In the genomic region with DNA sequence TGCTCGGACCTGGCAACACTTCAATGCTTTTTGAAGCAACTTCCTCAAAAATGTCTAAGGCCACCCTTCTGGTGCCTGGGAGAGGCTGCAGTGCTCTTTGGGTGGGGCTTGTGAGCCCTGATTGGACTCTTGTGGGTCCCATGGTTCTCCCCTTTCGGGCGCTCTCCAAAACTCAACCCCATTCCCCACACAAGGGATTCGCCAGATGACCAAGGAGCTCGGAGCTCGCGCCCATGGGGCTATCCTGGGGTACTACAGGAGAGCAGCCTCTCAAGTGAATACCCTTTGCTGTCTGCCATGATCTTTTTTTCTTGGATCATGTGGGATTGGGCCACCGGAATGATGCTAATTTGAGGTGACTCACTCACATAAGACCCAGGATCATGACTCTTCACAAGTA, we compare ENCODE assay signal across 16 cellular contexts. TPM values are rescaled to one million over a fixed set of nuclear protein-coding genes. Genes with fewer than 3 reads are reported as not detected.
DNase-seq lines count a peak whose midpoint lies in the region; ATAC-seq and TF ChIP-seq lines count a peak whose summit lies in the region.
"Had no signal": no experiment of that assay in that cellular context is flagged by ENCODE, and none has a peak within 500 bp of the region (broad histone marks: within the 10 kb centered on the region; RNA-seq: fewer than 3 reads in every experiment).

No MANE protein-coding gene starts in this region.

- H3K36me3 Mint-ChIP-seq in WTC11: no peaks in the 10 kb centered on the region
- H3K36me3 Mint-ChIP-seq: CD14-positive monocyte; CD8-positive, alpha-beta T cell had no signal

- TF ChIP-seq CTCF in WTC11 (IDR thresholded peaks at IDR 0.05): no peak

- DNase-seq in DMS53 (lab: John Stamatoyannopoulos, UW) (peak; percentile 20), DMS53 treated with DMSO at 0.1 percent for 48 hours (lab: John Stamatoyannopoulos, UW; ENCODE audit: unreplicated experiment) (no peak), left ventricle myocardium superior (peak; percentile 26), Right ventricle myocardium inferior (ENCODE audit: missing footprints) (no peak), WTC11 (ENCODE audit: low spot score) (no peak)
- DNase-seq: CD8-positive, alpha-beta T cell; COR-L47; GOT3; H9 had no signal

- no peak overlapping the region for H3K27ac Mint-ChIP-seq in WTC11
- H3K27ac Mint-ChIP-seq: CD14-positive monocyte; CD8-positive, alpha-beta T cell; H9; IgD-negative memory B cell had no signal

- POLR2A ChIA-PET in WTC11 (lab: Charles Lee): no interaction called here

- no peaks in the 10 kb centered on the region for H3K4me1 Mint-ChIP-seq in WTC11
- H3K4me1 Mint-ChIP-seq: H9 had no signal

- intact Hi-C loops in left ventricle myocardium superior (cut with micrococcal nuclease): no loop called here
- intact Hi-C loops in Right ventricle myocardium inferior (cut with DNase I): no loop called here

- no peak overlapping the region for H3K4me3 Mint-ChIP-seq in WTC11
- H3K4me3 Mint-ChIP-seq: CD14-positive monocyte; CD8-positive, alpha-beta T cell; H9; IgD-negative memory B cell had no signal

- CTCF ChIA-PET in WTC11 (lab: Charles Lee): no interaction called here

- ATAC-seq in left ventricle myocardium superior: no peak
- ATAC-seq in Right ventricle myocardium inferior: no peak
- peak; percentile 55; the same call in 1 of the 2 replicates for ATAC-seq in WTC11
- ATAC-seq in HG02852 (IDR thresholded peaks at IDR 0.05; ENCODE audit: unreplicated experiment): no peak
- no peak for ATAC-seq in GM18502 (IDR thresholded peaks at IDR 0.05; ENCODE audit: poor library complexity, unreplicated experiment)
- ATAC-seq in GM18867 (IDR thresholded peaks at IDR 0.05; ENCODE audit: unreplicated experiment): no peak
- ATAC-seq: CD8-positive, alpha-beta T cell had no signal

- peaks cover 17% of the 10 kb centered on the region for H3K9me3 Mint-ChIP-seq in WTC11

- peaks cover 2% of the 10 kb centered on the region; the same call in 1 of the 2 replicates for H3K27me3 Mint-ChIP-seq in WTC11 (ENCODE audit: low read depth)

TF ChIP-seq in WTC11, 78 proteins besides CTCF, POLR2A, EP300 and RAD21:
- TF ChIP-seq, protein P1, sequence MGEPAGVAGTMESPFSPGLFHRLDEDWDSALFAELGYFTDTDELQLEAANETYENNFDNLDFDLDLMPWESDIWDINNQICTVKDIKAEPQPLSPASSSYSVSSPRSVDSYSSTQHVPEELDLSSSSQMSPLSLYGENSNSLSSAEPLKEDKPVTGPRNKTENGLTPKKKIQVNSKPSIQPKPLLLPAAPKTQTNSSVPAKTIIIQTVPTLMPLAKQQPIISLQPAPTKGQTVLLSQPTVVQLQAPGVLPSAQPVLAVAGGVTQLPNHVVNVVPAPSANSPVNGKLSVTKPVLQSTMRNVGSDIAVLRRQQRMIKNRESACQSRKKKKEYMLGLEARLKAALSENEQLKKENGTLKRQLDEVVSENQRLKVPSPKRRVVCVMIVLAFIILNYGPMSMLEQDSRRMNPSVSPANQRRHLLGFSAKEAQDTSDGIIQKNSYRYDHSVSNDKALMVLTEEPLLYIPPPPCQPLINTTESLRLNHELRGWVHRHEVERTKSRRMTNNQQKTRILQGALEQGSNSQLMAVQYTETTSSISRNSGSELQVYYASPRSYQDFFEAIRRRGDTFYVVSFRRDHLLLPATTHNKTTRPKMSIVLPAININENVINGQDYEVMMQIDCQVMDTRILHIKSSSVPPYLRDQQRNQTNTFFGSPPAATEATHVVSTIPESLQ (CRISPR knock-in tag; IDR thresholded peaks at IDR 0.05): no peak
- TF ChIP-seq RORB (CRISPR knock-in tag; IDR thresholded peaks at IDR 0.05): no peak
- TF ChIP-seq CBFB (CRISPR knock-in tag; IDR thresholded peaks at IDR 0.05; ENCODE audit: low read depth): no peak
- TF ChIP-seq SP1 (CRISPR knock-in tag; conservative IDR thresholded peaks at IDR 0.05): no peak
- no peak for TF ChIP-seq FOXJ3 (CRISPR knock-in tag; IDR thresholded peaks at IDR 0.05; ENCODE audit: borderline replicate concordance)
- no peak for TF ChIP-seq TP53 (CRISPR knock-in tag; IDR thresholded peaks at IDR 0.05)
- no peak for TF ChIP-seq ATF1 (CRISPR knock-in tag; IDR thresholded peaks at IDR 0.05)
- TF ChIP-seq ZNF281 (CRISPR knock-in tag; IDR thresholded peaks at IDR 0.05): no peak
- TF ChIP-seq KAT7 (CRISPR knock-in tag; IDR thresholded peaks at IDR 0.05; ENCODE audit: borderline replicate concordance): no peak
- no peak for TF ChIP-seq NR1H2 (CRISPR knock-in tag; IDR thresholded peaks at IDR 0.05)
- no peak for TF ChIP-seq E2F4 (CRISPR knock-in tag; IDR thresholded peaks at IDR 0.05; ENCODE audit: borderline replicate concordance, low read depth)
- no peak for TF ChIP-seq IRF2 (CRISPR knock-in tag; IDR thresholded peaks at IDR 0.05; ENCODE audit: borderline replicate concordance, low read depth)
- TF ChIP-seq, protein P2, sequence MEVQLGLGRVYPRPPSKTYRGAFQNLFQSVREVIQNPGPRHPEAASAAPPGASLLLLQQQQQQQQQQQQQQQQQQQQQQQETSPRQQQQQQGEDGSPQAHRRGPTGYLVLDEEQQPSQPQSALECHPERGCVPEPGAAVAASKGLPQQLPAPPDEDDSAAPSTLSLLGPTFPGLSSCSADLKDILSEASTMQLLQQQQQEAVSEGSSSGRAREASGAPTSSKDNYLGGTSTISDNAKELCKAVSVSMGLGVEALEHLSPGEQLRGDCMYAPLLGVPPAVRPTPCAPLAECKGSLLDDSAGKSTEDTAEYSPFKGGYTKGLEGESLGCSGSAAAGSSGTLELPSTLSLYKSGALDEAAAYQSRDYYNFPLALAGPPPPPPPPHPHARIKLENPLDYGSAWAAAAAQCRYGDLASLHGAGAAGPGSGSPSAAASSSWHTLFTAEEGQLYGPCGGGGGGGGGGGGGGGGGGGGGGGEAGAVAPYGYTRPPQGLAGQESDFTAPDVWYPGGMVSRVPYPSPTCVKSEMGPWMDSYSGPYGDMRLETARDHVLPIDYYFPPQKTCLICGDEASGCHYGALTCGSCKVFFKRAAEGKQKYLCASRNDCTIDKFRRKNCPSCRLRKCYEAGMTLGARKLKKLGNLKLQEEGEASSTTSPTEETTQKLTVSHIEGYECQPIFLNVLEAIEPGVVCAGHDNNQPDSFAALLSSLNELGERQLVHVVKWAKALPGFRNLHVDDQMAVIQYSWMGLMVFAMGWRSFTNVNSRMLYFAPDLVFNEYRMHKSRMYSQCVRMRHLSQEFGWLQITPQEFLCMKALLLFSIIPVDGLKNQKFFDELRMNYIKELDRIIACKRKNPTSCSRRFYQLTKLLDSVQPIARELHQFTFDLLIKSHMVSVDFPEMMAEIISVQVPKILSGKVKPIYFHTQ (CRISPR knock-in tag; IDR thresholded peaks at IDR 0.05): no peak
- TF ChIP-seq ZNF416 (CRISPR knock-in tag; IDR thresholded peaks at IDR 0.05): no peak

RNA-seq across cellular contexts. Expression of gene KL, which starts 29.7 kb away (rescaled TPM):
- total RNA-seq in left ventricle myocardium superior: 2.1 TPM
- 1.5 TPM for total RNA-seq in Right ventricle myocardium inferior
- 0.07 TPM in 1 of 3 replicates, not detected in the others for total RNA-seq in WTC11 (2021)
- total RNA-seq: CD8-positive, alpha-beta T cell; Daoy; H9; HT1080 had no signal

Comparison
In these comparisons a context has a peak if more than half of its experiments do, and no peak if none do; other contexts are left out.
1. DNase-seq: peak in DMS53 (single experiment) and left ventricle myocardium superior (single experiment); none in DMS53 treated with DMSO at 0.1 percent for 48 hours (single experiment), Right ventricle myocardium inferior (single experiment) and WTC11 (single experiment).